Comparison of ENCODE assay signal across 10 cellular contexts in genomic region chr7:90212149-90212495, GRCh38. TPM values are rescaled to one million over a fixed set of nuclear protein-coding genes. Genes with fewer than 3 reads are reported as not detected.
DNase-seq lines count a peak whose midpoint lies in the region; ATAC-seq and TF ChIP-seq lines count a peak whose summit lies in the region.
"Had no signal": no experiment of that assay in that cellular context is flagged by ENCODE, and none has a peak within 500 bp of the region (broad histone marks: within the 10 kb centered on the region; RNA-seq: fewer than 3 reads in every experiment).

No MANE protein-coding gene starts in this region.

- WGBS in heart right ventricle, 2 donors, result 9 to 11% methylated on average over 6 of the region's 6 CpGs
- WGBS in mesendoderm (ENCODE audit: extremely low coverage, insufficient coverage, low lambda C conversion rate), result no CpG with 5 or more reads among the region's 6 CpGs

- peak overlapping the region; percentile 85 for H3K4ac ChIP-seq in mesendoderm (ENCODE audit: low read depth, low read length)

- H2BK120ac ChIP-seq in mesendoderm (ENCODE audit: low read depth, low read length), result no peak overlapping the region

- DNase-seq in heart right ventricle (no peak), Right ventricle myocardium superior (no peak), mesendoderm (peak; percentile 71), uterus (no peak), NCI-H187 treated with DMSO at 0.1 percent for 48 hours (lab: John Stamatoyannopoulos, UW) (no peak)
- DNase-seq in activated naive CD4-positive, alpha-beta T cell treated with anti-CD3 and anti-CD28 coated beads for 36 hours, result no peak
- DNase-seq: CD4-positive, alpha-beta memory T cell had no signal

- H3K9me3 ChIP-seq in heart right ventricle (no peaks in the 10 kb centered on the region), uterus (no peaks in the 10 kb centered on the region)

- H3K27me3 ChIP-seq in heart right ventricle (peaks cover 0 to 46% (median 9%) of the 10 kb centered on the region in 7 donors), mesendoderm (ENCODE audit: insufficient read depth, low read length, poor library complexity) (no peaks in the 10 kb centered on the region), uterus (no peaks in the 10 kb centered on the region)

- CTCF ChIA-PET in activated naive CD4-positive, alpha-beta T cell treated with anti-CD3 and anti-CD28 coated beads for 36 hours (lab: Charles Lee), result interaction anchor here (0.7 to 2.0 kb wide), 10 partner anchors 13 to 214 kb away, joined by 3 to 9 read pairs (median 4); partner anchors contain the start of gene STEAP1

- H3K79me1 ChIP-seq in mesendoderm (ENCODE audit: low read length), result no peaks in the 10 kb centered on the region

- H3K4me3 Mint-ChIP-seq in dendritic cell treated with granulocyte-macrophage colony-stimulating factor and Interleukin-4, amounts not matched to agents 40 ng/mL and 50 ng/mL, for 4 days, result peak overlapping the region; percentile 61
- no peak overlapping the region for H3K4me3 Mint-ChIP-seq in activated naive CD4-positive, alpha-beta T cell treated with anti-CD3 and anti-CD28 coated beads for 36 hours
- H3K4me3 Mint-ChIP-seq: activated CD4-positive, alpha-beta memory T cell treated with anti-CD3 and anti-CD28 coated beads for 36 hours had no signal

- H3K9me3 Mint-ChIP-seq in dendritic cell treated with granulocyte-macrophage colony-stimulating factor and Interleukin-4, amounts not matched to agents 40 ng/mL and 50 ng/mL, for 4 days, result no peaks in the 10 kb centered on the region
- H3K9me3 Mint-ChIP-seq in activated naive CD4-positive, alpha-beta T cell treated with anti-CD3 and anti-CD28 coated beads for 36 hours, result no peaks in the 10 kb centered on the region
- H3K9me3 Mint-ChIP-seq: activated CD4-positive, alpha-beta memory T cell treated with anti-CD3 and anti-CD28 coated beads for 36 hours; CD4-positive, alpha-beta memory T cell had no signal

- peak overlapping the region; percentile 77 for H3K9ac ChIP-seq in mesendoderm (ENCODE audit: low read length)

- H3K27ac ChIP-seq in heart right ventricle (peak overlapping the region in 9 of 10 donors; percentile 46 to 82 (median 73)), mesendoderm (ENCODE audit: low read depth, low read length) (peak overlapping the region; percentile 3), uterus (peak overlapping the region; percentile 77 to 94)

- H3K18ac ChIP-seq in mesendoderm (ENCODE audit: low read length), result peak overlapping the region; percentile 35

- H3K23ac ChIP-seq in mesendoderm (ENCODE audit: low read length), result no peak overlapping the region

- no peak overlapping the region for H4K8ac ChIP-seq in mesendoderm (ENCODE audit: low read depth, low read length)

- intact Hi-C loops in heart right ventricle (cut with DNase I), result loop anchor here in 1 of 10 donors (5.0 kb wide), 1 partner anchor 55 kb away; no protein-coding TSS in a partner anchor
- intact Hi-C loops in Right ventricle myocardium superior (cut with DNase I), result no loop called here
- intact Hi-C loops in dendritic cell treated with granulocyte-macrophage colony-stimulating factor and Interleukin-4, amounts not matched to agents 40 ng/mL and 50 ng/mL, for 4 days (cut with micrococcal nuclease), result no loop called here
- intact Hi-C loops in uterus (cut with DNase I; ENCODE audit: low total_unique reads), result no loop called here
- intact Hi-C loops in activated naive CD4-positive, alpha-beta T cell treated with anti-CD3 and anti-CD28 coated beads for 36 hours (cut with micrococcal nuclease), result no loop called here

- TF ChIP-seq POLR2A in uterus (IDR thresholded peaks at IDR 0.05), result no peak

- TF ChIP-seq CTCF in heart right ventricle (IDR thresholded peaks at IDR 0.05) (no peak), uterus (IDR thresholded peaks at IDR 0.05) (no peak)

- H2AK5ac ChIP-seq in mesendoderm (ENCODE audit: low read length), result no peak overlapping the region

- peak in 2 of 8 donors; percentile 17 to 25 for ATAC-seq in heart right ventricle
- ATAC-seq in Right ventricle myocardium superior (ENCODE audit: poor library complexity), result no peak
- no peak for ATAC-seq in HG02870 (IDR thresholded peaks at IDR 0.05; ENCODE audit: unreplicated experiment)

- H3K4me3 ChIP-seq in heart right ventricle, result peak overlapping the region; percentile 46 to 73 (median 65)
- peak overlapping the region; percentile 35 for H3K4me3 ChIP-seq in mesendoderm (ENCODE audit: low read length)
- peak overlapping the region; percentile 36 to 92 for H3K4me3 ChIP-seq in uterus

- H3K56ac ChIP-seq in mesendoderm (ENCODE audit: low read length), result peak overlapping the region; percentile 89

- H3K36me3 Mint-ChIP-seq in dendritic cell treated with granulocyte-macrophage colony-stimulating factor and Interleukin-4, amounts not matched to agents 40 ng/mL and 50 ng/mL, for 4 days (ENCODE audit: low read depth), result no peaks in the 10 kb centered on the region
- no peaks in the 10 kb centered on the region for H3K36me3 Mint-ChIP-seq in activated naive CD4-positive, alpha-beta T cell treated with anti-CD3 and anti-CD28 coated beads for 36 hours (ENCODE audit: low read depth)
- H3K36me3 Mint-ChIP-seq: activated CD4-positive, alpha-beta memory T cell treated with anti-CD3 and anti-CD28 coated beads for 36 hours; CD4-positive, alpha-beta memory T cell had no signal

- H3K79me2 ChIP-seq in mesendoderm (ENCODE audit: control insufficient read depth, insufficient read depth, low read length), result peaks cover 1% of the 10 kb centered on the region

- H3K4me2 ChIP-seq in mesendoderm (ENCODE audit: low read length), result peak overlapping the region; percentile 87

- no peak overlapping the region for H4K5ac ChIP-seq in mesendoderm (ENCODE audit: low read length)

- H3K27me3 Mint-ChIP-seq in dendritic cell treated with granulocyte-macrophage colony-stimulating factor and Interleukin-4, amounts not matched to agents 40 ng/mL and 50 ng/mL, for 4 days, result peaks cover 33% of the 10 kb centered on the region
- H3K27me3 Mint-ChIP-seq in activated naive CD4-positive, alpha-beta T cell treated with anti-CD3 and anti-CD28 coated beads for 36 hours (ENCODE audit: low read depth), result peaks cover 23% of the 10 kb centered on the region

- H3K4me1 ChIP-seq in heart right ventricle (peaks cover 0 to 20% (median 0%) of the 10 kb centered on the region in 9 donors), mesendoderm (ENCODE audit: control insufficient read depth, low read depth, low read length) (peaks cover 2% of the 10 kb centered on the region), uterus (no peaks in the 10 kb centered on the region)

- H2BK15ac ChIP-seq in mesendoderm (replicated peaks; ENCODE audit: low read depth), result no peak overlapping the region

- H3K27ac Mint-ChIP-seq in dendritic cell treated with granulocyte-macrophage colony-stimulating factor and Interleukin-4, amounts not matched to agents 40 ng/mL and 50 ng/mL, for 4 days, result no peak overlapping the region
- no peak overlapping the region for H3K27ac Mint-ChIP-seq in activated naive CD4-positive, alpha-beta T cell treated with anti-CD3 and anti-CD28 coated beads for 36 hours
- H3K27ac Mint-ChIP-seq: activated CD4-positive, alpha-beta memory T cell treated with anti-CD3 and anti-CD28 coated beads for 36 hours; CD4-positive, alpha-beta memory T cell had no signal

- H3K36me3 ChIP-seq in heart right ventricle, result no peaks in the 10 kb centered on the region
- no peaks in the 10 kb centered on the region for H3K36me3 ChIP-seq in mesendoderm (ENCODE audit: control insufficient read depth, insufficient read depth, low read length)
- no peaks in the 10 kb centered on the region for H3K36me3 ChIP-seq in uterus

- H3K4me1 Mint-ChIP-seq in dendritic cell treated with granulocyte-macrophage colony-stimulating factor and Interleukin-4, amounts not matched to agents 40 ng/mL and 50 ng/mL, for 4 days (ENCODE audit: low read depth), result peaks cover 12% of the 10 kb centered on the region
- H3K4me1 Mint-ChIP-seq in activated naive CD4-positive, alpha-beta T cell treated with anti-CD3 and anti-CD28 coated beads for 36 hours (ENCODE audit: low read depth), result peaks cover 7% of the 10 kb centered on the region

- H2BK5ac ChIP-seq in mesendoderm (ENCODE audit: low read length), result peak overlapping the region; percentile 1

RNA-seq across cellular contexts. Expression of gene STEAP2, which starts 0.6 kb away (rescaled TPM):
- 10 to 100 TPM in 3 of 10 donors, 1 to 10 TPM in 7; 2.7 to 12.8 (median 7.9) TPM for total RNA-seq in heart right ventricle
- 1 to 10 TPM; 1.4 to 5.0 TPM for polyA plus RNA-seq in heart right ventricle
- 10.5 TPM for total RNA-seq in Right ventricle myocardium superior
- 4.8 TPM for polyA plus RNA-seq in mesendoderm (2013, experiment 1 of 2)
- 5.1 TPM for polyA plus RNA-seq in mesendoderm (2013, experiment 2 of 2)
- total RNA-seq in uterus, result 10 to 100 TPM; 18.0 to 48.2 (median 31.2) TPM
- total RNA-seq in activated naive CD4-positive, alpha-beta T cell treated with anti-CD3 and anti-CD28 coated beads for 36 hours, result not detected
- total RNA-seq: activated CD4-positive, alpha-beta memory T cell treated with anti-CD3 and anti-CD28 coated beads for 36 hours had no signal
- polyA plus RNA-seq: CD4-positive, alpha-beta memory T cell had no signal

RNA-seq across cellular contexts. Expression of gene CFAP69, which starts 32.9 kb away (rescaled TPM):
- 1 to 10 TPM; 1.0 to 4.1 (median 2.8) TPM for total RNA-seq in heart right ventricle
- 1 to 10 TPM in 1 of 2 donors, under 1 TPM in 1; 0.68 to 4.2 TPM for polyA plus RNA-seq in heart right ventricle
- total RNA-seq in Right ventricle myocardium superior, result 1.3 TPM
- polyA plus RNA-seq in mesendoderm (2013, experiment 1 of 2), result 2.4 TPM
- polyA plus RNA-seq in mesendoderm (2013, experiment 2 of 2), result 2.6 TPM
- total RNA-seq in uterus, result 10 to 100 TPM in 2 of 4 donors, 1 to 10 TPM in 2; 5.9 to 17.4 (median 10.2) TPM
- under 1 TPM; 0.25 to 0.31 TPM for total RNA-seq in activated naive CD4-positive, alpha-beta T cell treated with anti-CD3 and anti-CD28 coated beads for 36 hours
- polyA plus RNA-seq: CD4-positive, alpha-beta memory T cell had no signal

RNA-seq across cellular contexts. Expression of gene STEAP1, which starts 57.9 kb away (rescaled TPM):
- 1 to 10 TPM in 4 of 10 donors, under 1 TPM in 4, not detected in 2; 0.31 to 3.7 (median 0.99) TPM for total RNA-seq in heart right ventricle
- under 1 TPM; 0.29 to 0.80 TPM for polyA plus RNA-seq in heart right ventricle
- total RNA-seq in Right ventricle myocardium superior, result 1.2 TPM
- 5.9 TPM for polyA plus RNA-seq in mesendoderm (2013, experiment 1 of 2)
- polyA plus RNA-seq in mesendoderm (2013, experiment 2 of 2), result 5.4 TPM
- 1 to 10 TPM in 3 of 4 donors, under 1 TPM in 1; 0.77 to 9.4 (median 6.2) TPM for total RNA-seq in uterus
- 1 to 10 TPM; 2.6 to 3.3 TPM for total RNA-seq in activated naive CD4-positive, alpha-beta T cell treated with anti-CD3 and anti-CD28 coated beads for 36 hours
- total RNA-seq: CD4-positive, alpha-beta memory T cell had no signal
- polyA plus RNA-seq: CD4-positive, alpha-beta memory T cell had no signal

Comparison
In these comparisons a context has a peak if more than half of its experiments do, and no peak if none do; other contexts are left out.
1. H3K27ac ChIP-seq: peak in every context shown above with its lines; median percentile 86 in uterus; 73 in heart right ventricle; 3 in mesendoderm.